Comparison of ENCODE assay signal across 1 cellular context in the genomic region with DNA sequence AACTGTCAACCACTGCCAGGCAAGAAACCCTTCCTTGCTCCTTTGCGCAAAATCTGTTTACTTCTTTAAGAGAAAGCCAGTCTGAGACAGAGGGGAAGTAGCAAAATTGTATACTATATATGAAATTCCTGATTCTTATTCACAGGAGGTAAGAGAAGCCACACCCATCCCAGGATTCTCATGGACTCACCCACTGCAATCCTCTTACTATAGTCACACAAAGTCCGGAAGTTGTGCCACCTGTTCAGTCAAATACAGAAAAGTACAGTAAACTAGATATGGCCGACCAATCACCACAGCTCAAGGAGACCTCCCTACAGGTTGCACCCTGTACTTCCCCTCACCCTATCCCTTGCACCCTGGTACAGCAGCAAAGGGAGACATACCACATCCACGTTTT.
TF ChIP-seq lines count a peak whose summit lies in the region.

No MANE protein-coding gene starts in this region.

TF ChIP-seq in A549, 52 proteins besides CTCF, POLR2A, EP300 and RAD21:
- TF ChIP-seq RFX5 (IDR thresholded peaks at IDR 0.05) (no peak), HOXB13 (CRISPR knock-in tag; IDR thresholded peaks at IDR 0.05; ENCODE audit: low read depth) (no peak), MYC (IDR thresholded peaks at IDR 0.05; ENCODE audit: borderline replicate concordance, low read length) (no peak), ZSCAN20 (CRISPR knock-in tag; IDR thresholded peaks at IDR 0.05) (no peak), HEYL (CRISPR knock-in tag; IDR thresholded peaks at IDR 0.05) (no peak)
- TF ChIP-seq, protein P1, sequence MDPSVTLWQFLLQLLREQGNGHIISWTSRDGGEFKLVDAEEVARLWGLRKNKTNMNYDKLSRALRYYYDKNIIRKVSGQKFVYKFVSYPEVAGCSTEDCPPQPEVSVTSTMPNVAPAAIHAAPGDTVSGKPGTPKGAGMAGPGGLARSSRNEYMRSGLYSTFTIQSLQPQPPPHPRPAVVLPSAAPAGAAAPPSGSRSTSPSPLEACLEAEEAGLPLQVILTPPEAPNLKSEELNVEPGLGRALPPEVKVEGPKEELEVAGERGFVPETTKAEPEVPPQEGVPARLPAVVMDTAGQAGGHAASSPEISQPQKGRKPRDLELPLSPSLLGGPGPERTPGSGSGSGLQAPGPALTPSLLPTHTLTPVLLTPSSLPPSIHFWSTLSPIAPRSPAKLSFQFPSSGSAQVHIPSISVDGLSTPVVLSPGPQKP (IDR thresholded peaks at IDR 0.05; ENCODE audit: low read depth, low read length), result no peak
- TF ChIP-seq, protein P2, sequence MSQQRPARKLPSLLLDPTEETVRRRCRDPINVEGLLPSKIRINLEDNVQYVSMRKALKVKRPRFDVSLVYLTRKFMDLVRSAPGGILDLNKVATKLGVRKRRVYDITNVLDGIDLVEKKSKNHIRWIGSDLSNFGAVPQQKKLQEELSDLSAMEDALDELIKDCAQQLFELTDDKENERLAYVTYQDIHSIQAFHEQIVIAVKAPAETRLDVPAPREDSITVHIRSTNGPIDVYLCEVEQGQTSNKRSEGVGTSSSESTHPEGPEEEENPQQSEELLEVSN (IDR thresholded peaks at IDR 0.05; ENCODE audit: borderline replicate concordance, low read depth), result no peak
